ENCODE assay signal across 8 cellular contexts in the genomic region with DNA sequence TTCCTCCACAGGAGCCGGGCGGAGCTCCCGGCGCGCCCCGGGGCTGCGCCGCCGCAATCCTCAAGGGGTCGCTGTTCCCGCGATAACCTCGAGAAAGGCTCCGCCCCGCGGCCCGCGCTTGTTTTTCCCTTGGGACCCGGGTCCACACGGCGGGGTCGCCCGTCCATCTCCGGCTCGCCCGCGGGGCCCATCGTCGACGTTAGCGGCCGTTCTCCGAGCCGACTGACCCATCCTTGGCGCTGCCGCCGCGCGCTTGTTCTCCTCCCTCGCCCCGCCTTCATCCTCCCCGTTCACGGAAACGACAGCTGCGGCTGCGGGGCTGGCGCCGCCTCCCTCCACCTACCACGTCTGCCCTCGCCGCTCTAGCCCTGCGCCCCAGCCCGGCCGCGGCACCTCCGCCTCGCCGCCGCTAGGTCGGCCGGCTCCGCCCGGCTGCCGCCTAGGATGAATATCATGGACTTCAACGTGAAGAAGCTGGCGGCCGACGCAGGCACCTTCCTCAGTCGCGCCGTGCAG. TPM values are rescaled to one million over a fixed set of nuclear protein-coding genes. Genes with fewer than 3 reads are reported as not detected.
A peak's percentile ranks its signal among the peaks of the same experiment; 100 is the strongest.
DNase-seq lines count a peak whose midpoint lies in the region; ATAC-seq and TF ChIP-seq lines count a peak whose summit lies in the region.

A gene (plus strand): TSS at position 121 of the 516 bp plus-strand sequence. CDS start 324 bp downstream, at position 445.

- H3K36me3 Mint-ChIP-seq in CD4-positive, CD25-positive, alpha-beta regulatory T cell, result peaks cover 6% of the 10 kb centered on the region

- TF ChIP-seq CTCF in left lung (IDR thresholded peaks at IDR 0.05), result peak; percentile 95 to 98

- H3K27me3 Mint-ChIP-seq in CD4-positive, CD25-positive, alpha-beta regulatory T cell, result peaks cover 5% of the 10 kb centered on the region

- peak; percentile 90 for ATAC-seq in CD4-positive, CD25-positive, alpha-beta regulatory T cell (ENCODE audit: low read depth in 2 of 2)
- ATAC-seq in GM19372 (IDR thresholded peaks at IDR 0.05; ENCODE audit: low read depth, unreplicated experiment), result peak; percentile 81
- ATAC-seq in HG03521 (IDR thresholded peaks at IDR 0.05; ENCODE audit: unreplicated experiment), result peak; percentile 90
- peak; percentile 91 for ATAC-seq in left lung

- peak within 1 kb of the TSS; percentile 95 for H3K27ac ChIP-seq in CD4-positive, CD25-positive, alpha-beta regulatory T cell (ENCODE audit: insufficient read depth, low read length, poor library complexity, severe bottlenecking)
- peak within 1 kb of the TSS; percentile 99 to 100 for H3K27ac ChIP-seq in left lung

- intact Hi-C loops in left lung (cut with DNase I), result loop anchor here in 1 of 2 donors (5.0 kb wide), 1 partner anchor 208 kb away; a partner anchor contains a TSS

- no peaks in the 10 kb centered on the region for H3K9me3 ChIP-seq in CD4-positive, CD25-positive, alpha-beta regulatory T cell (ENCODE audit: control insufficient read depth in 2 of 2, low read length in 2 of 2)
- no peaks in the 10 kb centered on the region for H3K9me3 ChIP-seq in left lung

- peaks cover 35 to 72% (median 53%) of the 10 kb centered on the region in 4 donors for H3K4me1 Mint-ChIP-seq in CD4-positive, CD25-positive, alpha-beta regulatory T cell

- peaks cover 49% of the 10 kb centered on the region for H3K4me1 ChIP-seq in CD4-positive, CD25-positive, alpha-beta regulatory T cell (ENCODE audit: control insufficient read depth, insufficient read depth, low read length, poor library complexity, severe bottlenecking)
- peaks cover 11 to 50% of the 10 kb centered on the region in 2 donors for H3K4me1 ChIP-seq in left lung

- H3K9me3 Mint-ChIP-seq in CD4-positive, CD25-positive, alpha-beta regulatory T cell, result no peaks in the 10 kb centered on the region

- DNase-seq in CD4-positive, CD25-positive, alpha-beta regulatory T cell, result peak; percentile 86 to 94 (median 93)
- DNase-seq in NCI-H526 treated with DMSO at 0.1 percent for 48 hours (lab: John Stamatoyannopoulos, UW), result peak; percentile 86
- peak; percentile 86 for DNase-seq in activated CD4-positive, alpha-beta T cell treated with anti-CD3 and anti-CD28 coated beads, Interleukin-2, amount 50 U/mL, for 1 hour
- peak; percentile 82 for DNase-seq in dedifferentiated amniotic fluid mesenchymal stem cell (ENCODE audit: extremely low spot score)
- peak; percentile 92 to 98 for DNase-seq in left lung
- DNase-seq in stimulated activated CD4-positive, alpha-beta T cell treated with anti-CD3 and anti-CD28 coated beads, Interleukin-2, amount 100 ng/mL, for 48 hours, result peak; percentile 94 to 95

- H3K27ac Mint-ChIP-seq in CD4-positive, CD25-positive, alpha-beta regulatory T cell, result peak within 1 kb of the TSS; percentile 97 to 98 (median 97)

- H3K27me3 ChIP-seq in CD4-positive, CD25-positive, alpha-beta regulatory T cell (ENCODE audit: control insufficient read depth, insufficient read depth, low read length), result no peaks in the 10 kb centered on the region
- H3K27me3 ChIP-seq in left lung, result no peaks in the 10 kb centered on the region

- no peaks in the 10 kb centered on the region for H3K36me3 ChIP-seq in CD4-positive, CD25-positive, alpha-beta regulatory T cell (ENCODE audit: control insufficient read depth, insufficient read depth, low read length)
- H3K36me3 ChIP-seq in left lung, result no peaks in the 10 kb centered on the region

- peak within 1 kb of the TSS; percentile 96 for H3K4me3 ChIP-seq in CD4-positive, CD25-positive, alpha-beta regulatory T cell (ENCODE audit: low read depth, low read length)
- H3K4me3 ChIP-seq in left lung, result peak within 1 kb of the TSS; percentile 77 to 94

- peak within 1 kb of the TSS; percentile 95 to 99 (median 99) for H3K4me3 Mint-ChIP-seq in CD4-positive, CD25-positive, alpha-beta regulatory T cell

RNA-seq across cellular contexts. Expression of the gene that starts here (rescaled TPM):
- 62.1 TPM for total RNA-seq in CD4-positive, CD25-positive, alpha-beta regulatory T cell
- 10 to 100 TPM; 45.2 to 76.9 (median 56.6) TPM for polyA plus RNA-seq in CD4-positive, CD25-positive, alpha-beta regulatory T cell
- 100 to 1,000 TPM; 102 to 114 TPM for total RNA-seq in left lung

Comparison
In these comparisons a context has a peak if more than half of its experiments do, and no peak if none do; other contexts are left out.
1. Peak in every context shown above with its lines: DNase-seq, ATAC-seq, H3K4me3 ChIP-seq and H3K27ac ChIP-seq.